10 cellular contexts compared by ENCODE assay signal in the genomic region with DNA sequence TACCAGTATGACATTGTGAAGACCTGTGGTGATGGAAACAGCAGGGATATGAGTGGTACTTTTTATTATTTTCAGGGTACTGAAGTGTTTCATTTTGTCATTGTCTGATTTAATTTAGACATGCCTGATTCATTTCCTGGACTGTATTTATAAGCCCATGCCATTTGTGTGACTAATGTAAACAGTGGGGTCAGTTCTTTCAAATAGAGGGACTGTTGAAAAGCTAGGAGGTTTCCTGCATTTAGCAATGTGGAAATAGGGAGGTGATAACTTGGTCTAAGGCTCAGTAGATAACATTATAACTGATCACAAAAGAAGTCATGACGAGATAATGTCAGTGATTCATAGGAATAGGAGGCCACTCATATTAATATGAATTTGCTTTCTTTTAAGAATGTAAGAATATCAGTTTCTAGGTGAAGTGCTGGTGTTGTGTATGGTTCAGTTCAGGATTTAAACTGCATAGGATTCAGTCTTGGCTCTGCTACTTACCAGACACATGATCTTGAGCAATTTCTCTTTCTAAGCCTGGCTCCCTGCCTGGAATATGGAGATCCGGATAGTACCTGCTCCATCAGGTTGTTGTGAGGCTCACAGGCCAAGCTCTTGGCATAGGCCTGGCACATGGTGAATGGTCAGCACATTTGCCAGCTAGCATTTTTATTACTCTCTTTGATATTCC. TPM values are rescaled to one million over a fixed set of nuclear protein-coding genes. Genes with fewer than 3 reads are reported as not detected.
A peak's percentile ranks its signal among the peaks of the same experiment; 100 is the strongest.
DNase-seq lines count a peak whose midpoint lies in the region; TF ChIP-seq lines count a peak whose summit lies in the region.
"Had no signal": no experiment of that assay in that cellular context is flagged by ENCODE, and none has a peak within 500 bp of the region (broad histone marks: within the 10 kb centered on the region; RNA-seq: fewer than 3 reads in every experiment).

No MANE protein-coding gene starts in this region.

- H3K27ac Mint-ChIP-seq in mesothelial cell of epicardium = peak overlapping the region; percentile 66
- no peak overlapping the region for H3K27ac Mint-ChIP-seq in activated T-helper 1 cell treated with anti-CD3 and anti-CD28 coated beads, Interleukin-12 subunit alpha, Interleukin-12 subunit beta, Interleukin-2, Interleukin-4 antibody, amounts not matched to agents 30 ng/mL and 10 ng/mL and 1 ng/mL, durations not matched to agents 14 hours and 24 hours and 36 hours

- H3K9me3 Mint-ChIP-seq in mesothelial cell of epicardium = no peaks in the 10 kb centered on the region
- H3K9me3 Mint-ChIP-seq in activated T-helper 1 cell treated with anti-CD3 and anti-CD28 coated beads, Interleukin-12 subunit alpha, Interleukin-12 subunit beta, Interleukin-2, Interleukin-4 antibody, amounts not matched to agents 30 ng/mL and 10 ng/mL and 1 ng/mL, durations not matched to agents 14 hours and 24 hours and 36 hours = no peaks in the 10 kb centered on the region

- DNase-seq in AG10803 (ENCODE audit: low read depth) (peak; percentile 58), LHCN-M2 (ENCODE audit: low read depth) (peak; percentile 79), cardiac fibroblast (ENCODE audit: low read depth in 2 of 2) (peak; percentile 79 to 89), mesothelial cell of epicardium (ENCODE audit: low spot score in 2 of 2, unreplicated experiment in 2 of 2) (no peak), NOMO-1 treated with DMSO at 0.1 percent for 48 hours (lab: John Stamatoyannopoulos, UW; ENCODE audit: unreplicated experiment) (no peak), SIG-M5 treated with dmso at 0.1 percent for 504 hours (lab: John Stamatoyannopoulos, UW; ENCODE audit: unreplicated experiment) (no peak)
- no peak for DNase-seq in activated effector memory CD4-positive, alpha-beta T cell treated with Interleukin-2 at 50 U/mL for 16 hours
- DNase-seq in activated T-helper 1 cell treated with anti-CD3 and anti-CD28 coated beads, Interleukin-12 subunit alpha, Interleukin-12 subunit beta, Interleukin-2, Interleukin-4 antibody, amounts not matched to agents 30 ng/mL and 10 ng/mL and 1 ng/mL, durations not matched to agents 14 hours and 24 hours and 36 hours (ENCODE audit: low spot score) = no peak
- DNase-seq: activated gamma-delta T cell, MM.1S had no signal

- H3K4me3 ChIP-seq in AG10803 (ENCODE audit: low read length) = no peak overlapping the region
- H3K4me3 ChIP-seq in cardiac fibroblast (replicated peaks in 1 of 2; ENCODE audit: low read depth in 2 of 2, low read length in 2 of 2) = no peak overlapping the region

- TF ChIP-seq CTCF in AG10803 (conservative IDR thresholded peaks at IDR 0.05; ENCODE audit: low read length) = no peak
- TF ChIP-seq CTCF in cardiac fibroblast (IDR thresholded peaks at IDR 0.05; ENCODE audit: low read depth, low read length) = no peak
- no peak for TF ChIP-seq CTCF in mesothelial cell of epicardium (IDR thresholded peaks at IDR 0.05; ENCODE audit: unreplicated experiment)

- intact Hi-C loops in activated T-helper 1 cell treated with anti-CD3 and anti-CD28 coated beads, Interleukin-12 subunit alpha, Interleukin-12 subunit beta, Interleukin-2, Interleukin-4 antibody, amounts not matched to agents 30 ng/mL and 10 ng/mL and 1 ng/mL, durations not matched to agents 14 hours and 24 hours and 36 hours (cut with micrococcal nuclease) = no loop called here

- peaks cover 17% of the 10 kb centered on the region for H3K4me1 Mint-ChIP-seq in mesothelial cell of epicardium
- peaks cover 33% of the 10 kb centered on the region for H3K4me1 Mint-ChIP-seq in activated T-helper 1 cell treated with anti-CD3 and anti-CD28 coated beads, Interleukin-12 subunit alpha, Interleukin-12 subunit beta, Interleukin-2, Interleukin-4 antibody, amounts not matched to agents 30 ng/mL and 10 ng/mL and 1 ng/mL, durations not matched to agents 14 hours and 24 hours and 36 hours (ENCODE audit: low read depth)

- no peaks in the 10 kb centered on the region for H3K36me3 Mint-ChIP-seq in mesothelial cell of epicardium
- peaks cover 14% of the 10 kb centered on the region for H3K36me3 Mint-ChIP-seq in activated T-helper 1 cell treated with anti-CD3 and anti-CD28 coated beads, Interleukin-12 subunit alpha, Interleukin-12 subunit beta, Interleukin-2, Interleukin-4 antibody, amounts not matched to agents 30 ng/mL and 10 ng/mL and 1 ng/mL, durations not matched to agents 14 hours and 24 hours and 36 hours (ENCODE audit: low read depth)

- H3K4me3 Mint-ChIP-seq in mesothelial cell of epicardium = no peak overlapping the region
- no peak overlapping the region for H3K4me3 Mint-ChIP-seq in activated T-helper 1 cell treated with anti-CD3 and anti-CD28 coated beads, Interleukin-12 subunit alpha, Interleukin-12 subunit beta, Interleukin-2, Interleukin-4 antibody, amounts not matched to agents 30 ng/mL and 10 ng/mL and 1 ng/mL, durations not matched to agents 14 hours and 24 hours and 36 hours

- H3K27me3 Mint-ChIP-seq in mesothelial cell of epicardium (ENCODE audit: low read depth) = peaks cover 1% of the 10 kb centered on the region
- H3K27me3 Mint-ChIP-seq in activated T-helper 1 cell treated with anti-CD3 and anti-CD28 coated beads, Interleukin-12 subunit alpha, Interleukin-12 subunit beta, Interleukin-2, Interleukin-4 antibody, amounts not matched to agents 30 ng/mL and 10 ng/mL and 1 ng/mL, durations not matched to agents 14 hours and 24 hours and 36 hours (ENCODE audit: insufficient read depth) = no peaks in the 10 kb centered on the region

RNA-seq across cellular contexts. Expression of a gene that starts 7.5 kb away (rescaled TPM):
- under 0.01 TPM in 1 of 2 replicates, not detected in the other for total RNA-seq in LHCN-M2 (2014; rRNA removed)
- 0.04 TPM for polyA plus RNA-seq in LHCN-M2 (2012)
- total RNA-seq in mesothelial cell of epicardium = 4.5 to 5.7 TPM (median 5.5 TPM) in 3 replicates
- total RNA-seq in activated T-helper 1 cell treated with anti-CD3 and anti-CD28 coated beads, Interleukin-12 subunit alpha, Interleukin-12 subunit beta, Interleukin-2, Interleukin-4 antibody, amounts not matched to agents 30 ng/mL and 10 ng/mL and 1 ng/mL, durations not matched to agents 14 hours and 24 hours and 36 hours = 22.6 and 26.7 TPM in 2 replicates

Comparison
In these comparisons a context has a peak if more than half of its experiments do, and no peak if none do; other contexts are left out.
1. DNase-seq: peak in AG10803 (single experiment), LHCN-M2 (single experiment) and cardiac fibroblast (2 of 2); none in mesothelial cell of epicardium (0 of 2), activated effector memory CD4-positive, alpha-beta T cell treated with Interleukin-2 at 50 U/mL for 16 hours (single experiment), activated T-helper 1 cell treated with anti-CD3 and anti-CD28 coated beads, Interleukin-12 subunit alpha, Interleukin-12 subunit beta, Interleukin-2, Interleukin-4 antibody, amounts not matched to agents 30 ng/mL and 10 ng/mL and 1 ng/mL, durations not matched to agents 14 hours and 24 hours and 36 hours (single experiment), NOMO-1 treated with DMSO at 0.1 percent for 48 hours (single experiment) and SIG-M5 treated with dmso at 0.1 percent for 504 hours (single experiment).